In the genomic region with DNA sequence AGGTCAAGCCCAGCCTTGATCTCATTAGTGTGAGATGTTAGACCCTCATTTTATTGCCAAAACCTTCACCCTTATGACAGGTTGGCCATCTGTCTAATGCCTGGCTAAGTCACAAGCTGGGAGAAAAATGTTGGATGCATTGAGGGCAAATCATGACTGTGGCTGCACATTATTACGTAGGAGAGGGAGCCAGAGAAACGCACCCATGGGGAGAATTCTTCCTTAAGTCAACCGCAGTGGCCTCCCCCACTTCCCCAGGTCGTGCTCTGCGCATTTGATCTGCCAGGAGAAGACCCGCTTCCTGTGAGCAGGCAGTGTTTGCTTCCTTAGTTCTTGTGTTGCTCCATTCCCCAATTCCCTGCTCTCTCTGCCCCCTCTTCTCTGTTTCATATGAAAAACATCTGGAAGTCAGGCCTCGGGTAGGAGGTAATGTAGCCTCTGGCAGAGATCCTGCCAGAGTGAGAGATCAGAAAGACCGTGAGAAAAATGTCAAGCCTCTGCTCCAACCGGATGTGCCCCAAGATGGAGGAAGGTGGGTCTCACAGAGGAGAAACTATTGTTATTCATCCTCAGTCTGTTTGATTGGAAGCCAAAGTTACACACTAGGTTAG, we compare ENCODE assay signal across 12 cellular contexts.
A peak's percentile ranks its signal among the peaks of the same experiment; 100 is the strongest.
DNase-seq lines count a peak whose midpoint lies in the region; ATAC-seq and TF ChIP-seq lines count a peak whose summit lies in the region.
"Had no signal": no experiment of that assay in that cellular context is flagged by ENCODE, and none has a peak within 500 bp of the region (broad histone marks: within the 10 kb centered on the region; RNA-seq: fewer than 3 reads in every experiment).

No MANE protein-coding gene starts in this region.

- TF ChIP-seq CTCF in AG09319 (IDR thresholded peaks at IDR 0.05; ENCODE audit: low read depth, low read length) (no peak), fibroblast of lung (conservative IDR thresholded peaks at IDR 0.05 in 1 of 2, IDR thresholded peaks at IDR 0.05 in 1 of 2; ENCODE audit: low read depth in 1 of 2, low read length in 2 of 2) (no peak), neural crest cell (conservative IDR thresholded peaks at IDR 0.05) (no peak), prostate gland (IDR thresholded peaks at IDR 0.05) (no peak)

- H3K27me3 Mint-ChIP-seq in neural crest cell (ENCODE audit: low read depth) = no peaks in the 10 kb centered on the region
- H3K27me3 Mint-ChIP-seq in activated CD8-positive, alpha-beta T cell treated with anti-CD3 and anti-CD28 coated beads, Interleukin-2, amount 10 ng/mL, durations not matched to agents 7 days and 5 days (ENCODE audit: low read depth) = no peaks in the 10 kb centered on the region

- H2AFZ ChIP-seq in fibroblast of lung (ENCODE audit: low read length) = peak overlapping the region; percentile 32

- H3K4me2 ChIP-seq in fibroblast of lung (ENCODE audit: extremely low read depth, insufficient read depth, low read length) = peak overlapping the region; percentile 13

- TF ChIP-seq POLR2A in prostate gland (IDR thresholded peaks at IDR 0.05) = no peak

- H4K20me1 ChIP-seq in fibroblast of lung (ENCODE audit: control insufficient read depth, extremely low read depth, insufficient read depth, low read length) = no peaks in the 10 kb centered on the region

- ATAC-seq in GM18520 (IDR thresholded peaks at IDR 0.05; ENCODE audit: unreplicated experiment) = no peak
- ATAC-seq in activated CD8-positive, alpha-beta T cell treated with anti-CD3 and anti-CD28 coated beads, Interleukin-2, amount 10 ng/mL, durations not matched to agents 7 days and 5 days = no peak

- H3K9me3 ChIP-seq in fibroblast of lung (ENCODE audit: control insufficient read depth, insufficient read depth, low read depth, low read length) = no peaks in the 10 kb centered on the region
- H3K9me3 ChIP-seq in prostate gland = no peaks in the 10 kb centered on the region

- DNase-seq in AG09319 (ENCODE audit: extremely low read depth, low read depth) (peak; percentile 68), RPMI7951 (ENCODE audit: low read depth) (peak; percentile 66), fibroblast of lung (ENCODE audit: low read depth in 2 of 2) (peak; percentile 72 to 81), neural crest cell (ENCODE audit: low read depth, low spot score) (no peak), SHP77 treated with DMSO at 0.1 percent for 48 hours (lab: John Stamatoyannopoulos, UW) (no peak), prostate gland (ENCODE audit: low spot score) (no peak)
- no peak for DNase-seq in activated CD8-positive, alpha-beta T cell treated with anti-CD3 and anti-CD28 coated beads, Interleukin-2, amount 10 ng/mL, durations not matched to agents 7 days and 5 days
- DNase-seq: effector CD4-positive, alpha-beta T cell; GOT3; NCI-H446 had no signal

- no peaks in the 10 kb centered on the region for H3K79me2 ChIP-seq in fibroblast of lung (ENCODE audit: control insufficient read depth, insufficient read depth, low read length)

- no peaks in the 10 kb centered on the region for H3K36me3 ChIP-seq in fibroblast of lung (ENCODE audit: control insufficient read depth, insufficient read depth, low read length)
- no peaks in the 10 kb centered on the region for H3K36me3 ChIP-seq in prostate gland

- H3K27me3 ChIP-seq in fibroblast of lung (ENCODE audit: control insufficient read depth, insufficient read depth, low read length) (no peaks in the 10 kb centered on the region), prostate gland (replicated peaks; ENCODE audit: insufficient read depth) (no peaks in the 10 kb centered on the region)

- CTCF ChIA-PET in activated CD8-positive, alpha-beta T cell treated with anti-CD3 and anti-CD28 coated beads, Interleukin-2, amount 10 ng/mL, durations not matched to agents 7 days and 5 days (lab: Charles Lee) = no interaction called here

- intact Hi-C loops in prostate gland (cut with DNase I) = no loop called here

- H3K9ac ChIP-seq in fibroblast of lung (ENCODE audit: insufficient read depth, low read length) = no peak overlapping the region

- H3K4me1 ChIP-seq in fibroblast of lung (ENCODE audit: control insufficient read depth, extremely low read depth, insufficient read depth, low read length) (peaks cover 19% of the 10 kb centered on the region), prostate gland (replicated peaks) (no peaks in the 10 kb centered on the region)

- peak overlapping the region; percentile 17 for H3K27ac ChIP-seq in fibroblast of lung (ENCODE audit: insufficient read depth, low read length)
- H3K27ac ChIP-seq in prostate gland = no peak overlapping the region
- H3K27ac ChIP-seq: C4-2B had no signal

- H3K4me3 Mint-ChIP-seq in neural crest cell = no peak overlapping the region
- no peak overlapping the region for H3K4me3 Mint-ChIP-seq in activated CD8-positive, alpha-beta T cell treated with anti-CD3 and anti-CD28 coated beads, Interleukin-2, amount 10 ng/mL, durations not matched to agents 7 days and 5 days

- peak overlapping the region; percentile 51 for H3K27ac Mint-ChIP-seq in neural crest cell (ENCODE audit: unreplicated experiment)
- H3K27ac Mint-ChIP-seq in activated CD8-positive, alpha-beta T cell treated with anti-CD3 and anti-CD28 coated beads, Interleukin-2, amount 10 ng/mL, durations not matched to agents 7 days and 5 days = no peak overlapping the region

- H3K36me3 Mint-ChIP-seq in neural crest cell (ENCODE audit: low read depth) = no peaks in the 10 kb centered on the region
- no peaks in the 10 kb centered on the region for H3K36me3 Mint-ChIP-seq in activated CD8-positive, alpha-beta T cell treated with anti-CD3 and anti-CD28 coated beads, Interleukin-2, amount 10 ng/mL, durations not matched to agents 7 days and 5 days (ENCODE audit: low read depth)

- 69% methylated on average over 9 of the region's 9 CpGs for WGBS in prostate gland

- POLR2A ChIA-PET in activated CD8-positive, alpha-beta T cell treated with anti-CD3 and anti-CD28 coated beads, Interleukin-2, amount 10 ng/mL, durations not matched to agents 7 days and 5 days (lab: Charles Lee) = no interaction called here

- H3K9me3 Mint-ChIP-seq in neural crest cell = no peaks in the 10 kb centered on the region
- no peaks in the 10 kb centered on the region for H3K9me3 Mint-ChIP-seq in activated CD8-positive, alpha-beta T cell treated with anti-CD3 and anti-CD28 coated beads, Interleukin-2, amount 10 ng/mL, durations not matched to agents 7 days and 5 days (ENCODE audit: insufficient read depth)

- H3K4me3 ChIP-seq in fibroblast of lung (replicated peaks in 1 of 4; ENCODE audit: control extremely low read depth in 1 of 4, insufficient read depth in 1 of 4, low read depth in 3 of 4, low read length in 4 of 4) (no peak overlapping the region), prostate gland (no peak overlapping the region)

- H3K4me1 Mint-ChIP-seq in neural crest cell = peaks cover 15% of the 10 kb centered on the region
- no peaks in the 10 kb centered on the region for H3K4me1 Mint-ChIP-seq in activated CD8-positive, alpha-beta T cell treated with anti-CD3 and anti-CD28 coated beads, Interleukin-2, amount 10 ng/mL, durations not matched to agents 7 days and 5 days (ENCODE audit: low read depth)

Comparison
In these comparisons a context has a peak if more than half of its experiments do, and no peak if none do; other contexts are left out.
1. DNase-seq: peak in AG09319 (single experiment), RPMI7951 (single experiment) and fibroblast of lung (2 of 2); none in neural crest cell (single experiment), SHP77 treated with DMSO at 0.1 percent for 48 hours (single experiment), prostate gland (single experiment) and activated CD8-positive, alpha-beta T cell treated with anti-CD3 and anti-CD28 coated beads, Interleukin-2, amount 10 ng/mL, durations not matched to agents 7 days and 5 days (single experiment).